In the genomic region with DNA sequence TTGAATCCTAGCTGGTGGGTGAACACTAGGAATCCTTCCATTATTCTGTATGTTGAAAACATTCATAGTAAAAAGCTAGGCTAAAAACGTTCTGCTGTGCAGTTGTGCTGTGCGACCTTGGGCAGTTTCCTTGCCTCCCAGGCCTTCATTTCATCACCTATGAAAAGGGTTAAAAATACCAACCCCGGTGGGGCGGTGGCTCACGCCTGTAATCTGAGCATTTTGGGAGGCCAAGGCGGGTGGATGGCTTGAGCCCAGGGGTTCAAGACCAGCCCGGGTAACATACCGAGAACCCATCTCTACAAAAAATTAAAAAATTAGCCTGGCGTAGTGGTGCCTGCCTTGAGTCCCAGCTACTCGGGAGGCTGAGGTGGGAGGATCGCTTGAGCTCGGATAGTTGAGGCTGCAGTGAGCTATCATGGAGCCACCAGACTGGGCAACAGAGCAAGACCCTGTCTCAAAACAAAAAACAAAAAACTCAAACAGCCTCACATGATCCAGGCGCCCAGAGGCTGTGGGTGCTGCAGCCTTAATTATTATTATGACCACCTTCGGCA, we compare ENCODE assay signal across 8 cellular contexts. TPM values are rescaled to one million over a fixed set of nuclear protein-coding genes. Genes with fewer than 3 reads are reported as not detected.
A peak's percentile ranks its signal among the peaks of the same experiment; 100 is the strongest.
DNase-seq lines count a peak whose midpoint lies in the region; ATAC-seq and TF ChIP-seq lines count a peak whose summit lies in the region.

No MANE protein-coding gene starts in this region.

- H3K36me3 Mint-ChIP-seq in MCF 10A (ENCODE audit: insufficient read depth, unreplicated experiment), result peaks cover 8% of the 10 kb centered on the region

- peaks cover 8% of the 10 kb centered on the region for H3K4me1 Mint-ChIP-seq in MCF 10A (ENCODE audit: insufficient read depth, unreplicated experiment)

- peak overlapping the region; percentile 99 for H3K27ac ChIP-seq in 22Rv1
- H3K27ac ChIP-seq in HUES48 (ENCODE audit: low read depth, low read length), result peak overlapping the region; percentile 99

- no peak overlapping the region for H3K9ac ChIP-seq in HUES48 (ENCODE audit: low read depth, low read length)
- H3K9ac ChIP-seq in mucosa of stomach (ENCODE audit: low read length), result peak overlapping the region; percentile 60

- H3K27me3 ChIP-seq in HUES48 (ENCODE audit: control insufficient read depth, insufficient read depth, low read length) (no peaks in the 10 kb centered on the region), mucosa of stomach (ENCODE audit: control insufficient read depth, insufficient read depth, low read length) (peaks cover 8% of the 10 kb centered on the region)

- peak overlapping the region; percentile 97 for H3K4me3 Mint-ChIP-seq in MCF 10A (ENCODE audit: unreplicated experiment)

- no TSS peak for BruUV-seq in MCF 10A (replicated peaks; lab: Mats Ljungman, UMichigan)

- H3K4me3 ChIP-seq in HUES48 (ENCODE audit: low read depth, low read length) (peak overlapping the region; percentile 85), mucosa of stomach (ENCODE audit: low read length) (peak overlapping the region; percentile 60)

- POLR2A ChIA-PET in MCF 10A (lab: Yijun Ruan, JAX), result interaction anchor here (0.5 to 3.3 kb wide), 5 partner anchors 23 to 333 kb away, joined by 3 to 27 read pairs (median 5); no protein-coding TSS in a partner anchor

- H3K9me3 ChIP-seq in HUES48 (ENCODE audit: control insufficient read depth, insufficient read depth, low read length) (no peaks in the 10 kb centered on the region), mucosa of stomach (ENCODE audit: control insufficient read depth, low read length) (no peaks in the 10 kb centered on the region)

- peak overlapping the region; percentile 84 for H3K27ac Mint-ChIP-seq in MCF 10A (ENCODE audit: low read depth, unreplicated experiment)

- DNase-seq in MCF 10A (ENCODE audit: unreplicated experiment) (no peak), OCI-M1 (lab: John Stamatoyannopoulos, UW) (no peak), NCI-H1092 treated with DMSO at 0.1 percent for 48 hours (lab: John Stamatoyannopoulos, UW) (no peak)

- ATAC-seq in GM19395 (IDR thresholded peaks at IDR 0.05; ENCODE audit: unreplicated experiment) (no peak), HG03095 (IDR thresholded peaks at IDR 0.05; ENCODE audit: unreplicated experiment) (no peak)

- no peaks in the 10 kb centered on the region for H3K27me3 Mint-ChIP-seq in MCF 10A (ENCODE audit: insufficient read depth, unreplicated experiment)

- peaks cover 13% of the 10 kb centered on the region for H3K36me3 ChIP-seq in HUES48 (ENCODE audit: control insufficient read depth, insufficient read depth, low read length)
- H3K36me3 ChIP-seq in mucosa of stomach (ENCODE audit: control insufficient read depth, insufficient read depth, low read length), result no peaks in the 10 kb centered on the region

- TF ChIP-seq CTCF in 22Rv1 (IDR thresholded peaks at IDR 0.05) (no peak), MCF 10A (IDR thresholded peaks at IDR 0.05; ENCODE audit: unreplicated experiment) (no peak)

- intact Hi-C loops in MCF 10A (cut with micrococcal nuclease), result loop anchor here (1.0 kb wide), 1 partner anchor 47 kb away; no protein-coding TSS in a partner anchor

- CTCF ChIA-PET in MCF 10A (lab: Yijun Ruan, JAX), result interaction anchor here (0.6 to 1.7 kb wide), 5 partner anchors 48 to 326 kb away, joined by 3 to 19 read pairs (median 5); no protein-coding TSS in a partner anchor

- no peaks in the 10 kb centered on the region for H3K9me3 Mint-ChIP-seq in MCF 10A (ENCODE audit: unreplicated experiment)

- H3K4me1 ChIP-seq in HUES48 (ENCODE audit: control insufficient read depth, insufficient read depth, low read length) (0 out of 2 replicates have a peak, but pooled peaks cover 6% of the 10 kb centered on the region), mucosa of stomach (ENCODE audit: control insufficient read depth, insufficient read depth, low read length) (peaks cover 15% of the 10 kb centered on the region)

RNA-seq across cellular contexts. Expression of a gene that starts 2.9 kb away (rescaled TPM):
- 16.5 and 41.8 TPM in 2 replicates for total RNA-seq in MCF 10A (2022)

RNA-seq across cellular contexts. Expression of a gene that starts 39.5 kb away (rescaled TPM):
- total RNA-seq in MCF 10A (2022), result not detected in 2 replicates
